In the genomic region with DNA sequence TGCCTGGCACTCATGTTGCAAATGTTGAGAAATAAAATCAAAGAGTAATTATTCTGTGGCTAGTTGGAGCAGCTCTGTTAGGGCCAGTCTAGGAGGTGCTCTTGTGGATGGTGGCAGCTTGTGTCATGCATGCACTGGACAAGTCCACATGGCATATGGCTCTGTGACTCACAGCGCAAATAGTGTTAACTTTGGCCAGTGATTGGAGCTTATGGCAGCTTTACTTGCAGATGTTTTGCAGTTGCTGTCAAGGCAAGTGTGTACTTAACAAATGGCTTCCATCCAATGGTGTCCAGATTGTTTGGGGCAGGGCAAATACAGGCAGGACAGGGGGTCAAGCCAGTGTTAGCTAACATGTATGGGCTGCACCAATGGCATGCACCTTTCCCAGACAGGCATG, we compare ENCODE assay signal across 20 cellular contexts.
A peak's percentile ranks its signal among the peaks of the same experiment; 100 is the strongest.
DNase-seq lines count a peak whose midpoint lies in the region; ATAC-seq and TF ChIP-seq lines count a peak whose summit lies in the region.
"Had no signal": no experiment of that assay in that cellular context is flagged by ENCODE, and none has a peak within 500 bp of the region (broad histone marks: within the 10 kb centered on the region; RNA-seq: fewer than 3 reads in every experiment).

No MANE protein-coding gene starts in this region.

- no peak for TF ChIP-seq CTCF in AG10803 (conservative IDR thresholded peaks at IDR 0.05; ENCODE audit: low read length)
- no peak for TF ChIP-seq CTCF in fibroblast of mammary gland (conservative IDR thresholded peaks at IDR 0.05; ENCODE audit: control insufficient read depth, insufficient read depth, low read depth, low read length)

- H3K4me3 ChIP-seq in AG10803 (ENCODE audit: low read length) (no peak overlapping the region), fibroblast of mammary gland (ENCODE audit: control insufficient read depth, low read depth, low read length) (no peak overlapping the region)
- H3K4me3 ChIP-seq: SK-N-MC had no signal

- ATAC-seq in HG02678 (IDR thresholded peaks at IDR 0.05; ENCODE audit: unreplicated experiment): no peak
- ATAC-seq in HG02571 (IDR thresholded peaks at IDR 0.05; ENCODE audit: unreplicated experiment): no peak
- no peak for ATAC-seq in GM21360 (IDR thresholded peaks at IDR 0.05; ENCODE audit: unreplicated experiment)
- ATAC-seq: HepG2 had no signal

- DNase-seq in AG10803 (ENCODE audit: low read depth) (peak; percentile 45), DMS 273 (lab: John Stamatoyannopoulos, UW; ENCODE audit: unreplicated experiment) (peak; percentile 76), NCI-H524 treated with DMSO at 0.1 percent for 48 hours (lab: John Stamatoyannopoulos, UW) (peak; percentile 24), fibroblast of mammary gland (ENCODE audit: low read depth) (peak; percentile 25)
- DNase-seq: C1 segment of cervical spinal cord; CD8-positive, alpha-beta memory T cell; GF-D8; GOT3; KG1; MV-4-11; NCI-H1694 treated with DMSO at 0.1 percent for 48 hours; NCI-H2107; NCI-H510A treated with DMSO at 0.1 percent for 48 hours; NK-92 treated with Interleukin-12 subunit alpha and Interleukin-12 subunit beta, amount 100 ng/mL, for 24 hours; SHP77 had no signal

Comparison
In these comparisons a context has a peak if more than half of its experiments do, and no peak if none do; other contexts are left out.
1. DNase-seq: peak in every context shown above with its lines; median percentile 76 in DMS 273; 45 in AG10803; 25 in fibroblast of mammary gland; 24 in NCI-H524 treated with DMSO at 0.1 percent for 48 hours.